Comparison of ENCODE assay signal across 1 cellular context in genomic region chr2:205133544-205133943, GRCh38.
TF ChIP-seq lines count a peak whose summit lies in the region.

No MANE protein-coding gene starts in this region.

TF ChIP-seq in HepG2, 621 proteins besides CTCF, POLR2A, EP300 and RAD21 (continued from another document):
- TF ChIP-seq CREB1 (IDR thresholded peaks at IDR 0.05) (no peak), CREB1 (CRISPR knock-in tag; IDR thresholded peaks at IDR 0.05) (no peak), NFYC (CRISPR knock-in tag; IDR thresholded peaks at IDR 0.05) (no peak), SALL2 (CRISPR knock-in tag; IDR thresholded peaks at IDR 0.05) (no peak), SUZ12 (IDR thresholded peaks at IDR 0.05; ENCODE audit: low read depth, low read length) (no peak)
